ENCODE assay signal across 1 cellular context in genomic region chr11:36150986-36151385, GRCh38.
TF ChIP-seq lines count a peak whose summit lies in the region.

No MANE protein-coding gene starts in this region.

TF ChIP-seq in IMR-90, 13 proteins besides CTCF, POLR2A, EP300 and RAD21 (continued from another document):
- no peak for TF ChIP-seq MAZ (IDR thresholded peaks at IDR 0.05; ENCODE audit: borderline replicate concordance, low read depth, low read length)
